Comparison of ENCODE assay signal across 20 cellular contexts in the genomic region with DNA sequence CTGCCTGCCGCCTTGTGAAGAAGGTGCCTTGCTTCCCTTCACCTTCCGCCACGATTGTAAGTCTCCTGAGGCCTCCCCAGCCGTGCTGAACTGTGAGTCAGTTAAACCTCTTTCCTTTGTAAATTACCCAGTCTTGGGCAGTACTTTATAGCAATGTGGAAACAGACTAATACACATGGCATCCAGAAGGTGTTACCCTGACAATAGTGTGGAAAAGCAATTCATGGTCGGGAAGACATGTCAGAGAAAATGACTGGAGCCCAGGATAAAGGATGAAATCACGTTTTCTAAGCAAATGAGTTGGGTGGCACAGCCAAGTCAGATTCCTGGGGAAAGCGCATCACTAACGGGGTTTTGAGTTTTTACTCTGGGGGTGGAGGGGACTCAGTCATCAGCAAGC.
DNase-seq lines count a peak whose midpoint lies in the region; ATAC-seq and TF ChIP-seq lines count a peak whose summit lies in the region.
"Had no signal": no experiment of that assay in that cellular context is flagged by ENCODE, and none has a peak within 500 bp of the region (broad histone marks: within the 10 kb centered on the region; RNA-seq: fewer than 3 reads in every experiment).

No MANE protein-coding gene starts in this region.

- H3K4me3 ChIP-seq in heart right ventricle (no peak overlapping the region), GM23338 (no peak overlapping the region), fibroblast of mammary gland (ENCODE audit: control insufficient read depth, low read depth, low read length) (no peak overlapping the region), gastrocnemius medialis (no peak overlapping the region), HAP-1 (no peak overlapping the region)
- H3K4me3 ChIP-seq: BLaER1 treated with 17β-estradiol and CSF1 and Interleukin-3, amounts not matched to agents 10 nM and 100 nM; PC-9; SJCRH30 had no signal

- DNase-seq in heart right ventricle (no peak), left cardiac atrium (no peak), GM23338 (ENCODE audit: low spot score) (no peak), fibroblast of mammary gland (ENCODE audit: low read depth) (peak; percentile 10), gastrocnemius medialis (no peak), NK-92 (lab: John Stamatoyannopoulos, UW; ENCODE audit: unreplicated experiment) (no peak), HAP-1 (ENCODE audit: low spot score in 2 of 2) (no peak)
- DNase-seq: Calu3; CD8-positive, alpha-beta T cell; EL; KBM-7; NCI-H1417; NCI-H187; NCI-H226; PC-9; SJCRH30 had no signal

- H3K27ac Mint-ChIP-seq in GM23338 = no peak overlapping the region
- H3K27ac Mint-ChIP-seq: CD8-positive, alpha-beta T cell had no signal

- no peaks in the 10 kb centered on the region for H4K20me1 ChIP-seq in GM23338 (replicated peaks; ENCODE audit: insufficient read depth)
- H4K20me1 ChIP-seq: BLaER1 treated with 17β-estradiol and CSF1 and Interleukin-3, amounts not matched to agents 10 nM and 100 nM had no signal

- H3K9me3 ChIP-seq in heart right ventricle (no peaks in the 10 kb centered on the region), gastrocnemius medialis (no peaks in the 10 kb centered on the region), HAP-1 (no peaks in the 10 kb centered on the region)
- H3K9me3 ChIP-seq: SJCRH30 had no signal

- H3K4me1 Mint-ChIP-seq in GM23338 = peaks cover 22% of the 10 kb centered on the region

- H3K27me3 ChIP-seq in heart right ventricle (no peaks in the 10 kb centered on the region), GM23338 (ENCODE audit: insufficient read depth) (no peaks in the 10 kb centered on the region), gastrocnemius medialis (no peaks in the 10 kb centered on the region), HAP-1 (ENCODE audit: low read depth) (no peaks in the 10 kb centered on the region)
- H3K27me3 ChIP-seq: BLaER1 treated with 17β-estradiol and CSF1 and Interleukin-3, amounts not matched to agents 10 nM and 100 nM; SJCRH30 had no signal

- peaks cover under 1% of the 10 kb centered on the region; the same call in 1 of the 3 replicates for H3K9me3 Mint-ChIP-seq in GM23338
- H3K9me3 Mint-ChIP-seq: CD8-positive, alpha-beta T cell had no signal

- peak in 1 of 8 donors; percentile 16 for ATAC-seq in heart right ventricle
- no peak for ATAC-seq in left cardiac atrium
- no peak for ATAC-seq in GM23338
- no peak for ATAC-seq in gastrocnemius medialis
- no peak for ATAC-seq in HG03457 (IDR thresholded peaks at IDR 0.05; ENCODE audit: unreplicated experiment)
- ATAC-seq: CD8-positive, alpha-beta T cell; HepG2 had no signal

- no peak overlapping the region for H3K4me3 Mint-ChIP-seq in GM23338
- H3K4me3 Mint-ChIP-seq: CD8-positive, alpha-beta T cell had no signal

- peaks cover 0 to 28% (median 0%) of the 10 kb centered on the region in 9 donors for H3K4me1 ChIP-seq in heart right ventricle
- no peaks in the 10 kb centered on the region; the same call in 1 of the 2 replicates for H3K4me1 ChIP-seq in GM23338 (ENCODE audit: insufficient read depth)
- H3K4me1 ChIP-seq in gastrocnemius medialis = peaks cover 7 to 8% of the 10 kb centered on the region in 2 donors
- H3K4me1 ChIP-seq in HAP-1 = no peaks in the 10 kb centered on the region
- H3K4me1 ChIP-seq: BLaER1 treated with 17β-estradiol and CSF1 and Interleukin-3, amounts not matched to agents 10 nM and 100 nM had no signal

- H3K79me2 ChIP-seq in GM23338 (replicated peaks; ENCODE audit: insufficient read depth) = no peaks in the 10 kb centered on the region

- H3K27ac ChIP-seq in heart right ventricle (peak overlapping the region in 9 of 10 donors; percentile 52 to 83 (median 77)), GM23338 (ENCODE audit: low read depth) (no peak overlapping the region), gastrocnemius medialis (peak overlapping the region; percentile 14 to 58 (median 54))
- H3K27ac ChIP-seq: BLaER1 treated with 17β-estradiol and CSF1 and Interleukin-3, amounts not matched to agents 10 nM and 100 nM; PC-9; RWPE1; SJCRH30 had no signal

- intact Hi-C loops in heart right ventricle (cut with DNase I) (no loop called here), left cardiac atrium (cut with DNase I) (no loop called here), gastrocnemius medialis (cut with DNase I; ENCODE audit: low total_unique reads) (no loop called here)

- H3F3A ChIP-seq in GM23338 (replicated peaks; ENCODE audit: low read depth) = no peaks in the 10 kb centered on the region

- H3K9me2 ChIP-seq in GM23338 (ENCODE audit: insufficient read depth) = 0 out of 2 replicates have a peak, but pooled peaks cover 4% of the 10 kb centered on the region

- 90 to 94% methylated on average over 8 of the region's 8 CpGs for WGBS in heart right ventricle, 2 donors

- H3K36me3 ChIP-seq in heart right ventricle (peaks cover 0 to 6% (median 0%) of the 10 kb centered on the region in 9 donors), GM23338 (ENCODE audit: insufficient read depth) (no peaks in the 10 kb centered on the region; the same call in 1 of the 2 replicates), gastrocnemius medialis (no peaks in the 10 kb centered on the region), HAP-1 (replicated peaks) (no peaks in the 10 kb centered on the region)
- H3K36me3 ChIP-seq: SJCRH30 had no signal

- H3K4me2 ChIP-seq in GM23338 = peak overlapping the region; percentile 32; the same call in 1 of the 2 replicates
- H3K4me2 ChIP-seq: BLaER1 treated with 17β-estradiol and CSF1 and Interleukin-3, amounts not matched to agents 10 nM and 100 nM; PC-9 had no signal

- no peak for TF ChIP-seq POLR2A in gastrocnemius medialis (IDR thresholded peaks at IDR 0.05)

- in situ Hi-C loops in gastrocnemius medialis (cut with MboI; ENCODE audit: low sequenced_read_pairs in 4 of 4) (no loop called here), HAP-1 (cut with MboI; ENCODE audit: low sequenced_read_pairs) (no loop called here)

- H3K27me3 Mint-ChIP-seq in GM23338 (ENCODE audit: insufficient read depth, low read depth, poor library complexity) = peaks cover 7% of the 10 kb centered on the region

- TF ChIP-seq CTCF in heart right ventricle (IDR thresholded peaks at IDR 0.05) (no peak), GM23338 (conservative IDR thresholded peaks at IDR 0.05; ENCODE audit: low read depth in 2 of 2) (no peak), fibroblast of mammary gland (conservative IDR thresholded peaks at IDR 0.05; ENCODE audit: control insufficient read depth, insufficient read depth, low read depth, low read length) (no peak), gastrocnemius medialis (IDR thresholded peaks at IDR 0.05 in 4 of 5, conservative IDR thresholded peaks at IDR 0.05 in 1 of 5) (no peak)

- peaks cover 2% of the 10 kb centered on the region; the same call in 1 of the 3 replicates for H3K36me3 Mint-ChIP-seq in GM23338 (ENCODE audit: low read depth)

- no peak overlapping the region for H2AFZ ChIP-seq in GM23338
- H2AFZ ChIP-seq: PC-9 had no signal

TF ChIP-seq in GM23338, 12 proteins besides CTCF, POLR2A, EP300 and RAD21 (continues in another document):
- TF ChIP-seq ZNF331 (CRISPR knock-in tag; IDR thresholded peaks at IDR 0.05; ENCODE audit: low read depth) (no peak), ZNF114 (CRISPR knock-in tag; IDR thresholded peaks at IDR 0.05) (no peak), NANOG (IDR thresholded peaks at IDR 0.05; ENCODE audit: borderline replicate concordance) (no peak)
